In the genomic region with DNA sequence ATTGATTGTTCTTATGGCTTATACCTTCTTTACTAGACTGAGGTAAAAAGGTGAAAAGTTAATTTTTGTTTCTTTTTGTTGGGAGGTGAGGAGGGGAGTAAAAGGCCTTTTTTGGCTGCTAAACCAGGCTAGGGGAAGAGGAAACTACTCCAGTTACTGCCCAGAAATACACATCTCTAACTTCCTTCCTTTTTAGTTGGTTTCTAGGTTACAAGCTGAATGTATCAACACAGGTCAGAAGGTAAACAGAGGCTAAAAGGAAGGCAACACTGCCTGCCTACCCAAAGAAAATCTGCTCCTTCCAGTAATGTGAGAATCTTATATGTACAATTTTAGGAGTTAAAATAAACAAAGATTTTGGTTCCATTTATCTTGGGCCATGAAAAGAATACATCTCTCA, we compare ENCODE assay signal across 9 cellular contexts.
DNase-seq lines count a peak whose midpoint lies in the region; ATAC-seq lines count a peak whose summit lies in the region.
"Had no signal": no experiment of that assay in that cellular context is flagged by ENCODE, and none has a peak within 500 bp of the region (broad histone marks: within the 10 kb centered on the region; RNA-seq: fewer than 3 reads in every experiment).

No MANE protein-coding gene starts in this region.

- H3K36me3 Mint-ChIP-seq in activated naive CD8-positive, alpha-beta T cell, result no peaks in the 10 kb centered on the region
- H3K36me3 Mint-ChIP-seq in naive thymus-derived CD4-positive, alpha-beta T cell, result peaks cover 0 to 2% (median 0%) of the 10 kb centered on the region in 5 donors

- no peaks in the 10 kb centered on the region for H3K9me3 Mint-ChIP-seq in activated naive CD8-positive, alpha-beta T cell (ENCODE audit: low read depth)
- H3K9me3 Mint-ChIP-seq in naive thymus-derived CD4-positive, alpha-beta T cell, result peaks cover 0 to 1% (median 0%) of the 10 kb centered on the region in 11 donors

- ATAC-seq in naive thymus-derived CD4-positive, alpha-beta T cell, result peak; percentile 39
- ATAC-seq in HG02885 (IDR thresholded peaks at IDR 0.05; ENCODE audit: poor library complexity, unreplicated experiment), result no peak
- ATAC-seq: heart left ventricle had no signal

- peak overlapping the region; percentile 79 for H3K27ac Mint-ChIP-seq in activated naive CD8-positive, alpha-beta T cell
- peak overlapping the region; percentile 82 to 97 (median 88) for H3K27ac Mint-ChIP-seq in naive thymus-derived CD4-positive, alpha-beta T cell

- no peaks in the 10 kb centered on the region for H3K27me3 Mint-ChIP-seq in activated naive CD8-positive, alpha-beta T cell
- no peaks in the 10 kb centered on the region for H3K27me3 Mint-ChIP-seq in naive thymus-derived CD4-positive, alpha-beta T cell

- no peaks in the 10 kb centered on the region for H3K9me3 ChIP-seq in naive thymus-derived CD4-positive, alpha-beta T cell (ENCODE audit: control insufficient read depth in 2 of 3, low read length in 3 of 3)
- H3K9me3 ChIP-seq: heart left ventricle had no signal

- H3K4me1 Mint-ChIP-seq in activated naive CD8-positive, alpha-beta T cell (ENCODE audit: low read depth), result peaks cover 31% of the 10 kb centered on the region
- peaks cover 13 to 42% (median 29%) of the 10 kb centered on the region in 7 donors for H3K4me1 Mint-ChIP-seq in naive thymus-derived CD4-positive, alpha-beta T cell

- peaks cover 13 to 18% of the 10 kb centered on the region in 2 donors for H3K4me1 ChIP-seq in naive thymus-derived CD4-positive, alpha-beta T cell (ENCODE audit: control insufficient read depth in 2 of 2, insufficient read depth in 2 of 2, low read length in 2 of 2)

- intact Hi-C loops in naive thymus-derived CD4-positive, alpha-beta T cell (cut with micrococcal nuclease), result no loop called here

- H3K36me3 ChIP-seq in naive thymus-derived CD4-positive, alpha-beta T cell (ENCODE audit: control insufficient read depth in 2 of 3, insufficient read depth in 3 of 3, low read length in 3 of 3), result no peaks in the 10 kb centered on the region
- H3K36me3 ChIP-seq: heart left ventricle had no signal

- CTCF ChIA-PET in naive thymus-derived CD4-positive, alpha-beta T cell (lab: Charles Lee), result no interaction called here

- POLR2A ChIA-PET in naive thymus-derived CD4-positive, alpha-beta T cell (lab: Charles Lee), result interaction anchor here (0.6 kb wide), 1 partner anchor 1264 kb away, joined by 4 read pairs; no protein-coding TSS in a partner anchor

- H3K4me3 ChIP-seq in naive thymus-derived CD4-positive, alpha-beta T cell (ENCODE audit: low read length), result no peak overlapping the region
- H3K4me3 ChIP-seq: heart left ventricle had no signal

- peak; percentile 24 for DNase-seq in COR-L47 (lab: John Stamatoyannopoulos, UW)
- DNase-seq in Kasumi-1 (lab: John Stamatoyannopoulos, UW), result peak; percentile 93 to 94
- DNase-seq in naive thymus-derived CD4-positive, alpha-beta T cell, result peak in 7 of 9 donors; percentile 28 to 70 (median 55)
- DNase-seq in foreskin melanocyte, result no peak
- no peak for DNase-seq in inferior parietal cortex (ENCODE audit: extremely low spot score)
- DNase-seq in iPS-NIHi11 (ENCODE audit: low spot score), result no peak
- DNase-seq: heart left ventricle had no signal

- peak overlapping the region; percentile 62 for H3K27ac ChIP-seq in naive thymus-derived CD4-positive, alpha-beta T cell (ENCODE audit: low read depth, low read length)

- no peaks in the 10 kb centered on the region for H3K27me3 ChIP-seq in naive thymus-derived CD4-positive, alpha-beta T cell (ENCODE audit: control insufficient read depth in 2 of 2, insufficient read depth in 2 of 2, low read length in 2 of 2)
- H3K27me3 ChIP-seq: heart left ventricle had no signal

- no peak overlapping the region for H3K4me3 Mint-ChIP-seq in activated naive CD8-positive, alpha-beta T cell
- H3K4me3 Mint-ChIP-seq in naive thymus-derived CD4-positive, alpha-beta T cell, result peak overlapping the region in 9 of 10 donors; percentile 30 to 77 (median 55)

Comparison
In these comparisons a context has a peak if more than half of its experiments do, and no peak if none do; other contexts are left out.
1. DNase-seq: peak in COR-L47 (single experiment), Kasumi-1 (2 of 2) and naive thymus-derived CD4-positive, alpha-beta T cell (7 of 9); none in foreskin melanocyte (single experiment), inferior parietal cortex (single experiment) and iPS-NIHi11 (single experiment).